ENCODE assay signal across 22 cellular contexts in the genomic region with DNA sequence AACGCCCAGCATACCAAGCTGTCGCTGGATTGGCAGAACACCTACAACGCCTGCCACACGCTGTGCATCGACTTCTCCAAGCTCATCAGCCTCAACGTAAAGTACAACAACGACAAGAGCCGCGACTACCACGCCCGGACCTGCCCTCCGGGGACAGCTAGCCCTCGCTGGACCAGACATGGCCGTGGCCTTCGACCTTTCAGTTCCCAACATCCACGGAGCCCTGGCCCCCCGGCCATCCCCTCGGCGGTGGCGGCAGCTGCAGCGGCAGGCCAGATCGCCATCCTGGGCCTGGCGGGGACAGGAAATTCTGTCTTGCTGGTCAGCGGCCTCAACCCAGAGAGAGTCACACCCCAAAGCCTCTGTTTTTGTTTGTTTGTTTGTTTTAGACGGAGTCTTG.
"Had no signal": no experiment of that assay in that cellular context is flagged by ENCODE, and none has a peak within 500 bp of the region (broad histone marks: within the 10 kb centered on the region; RNA-seq: fewer than 3 reads in every experiment).

No MANE protein-coding gene starts in this region.

- H3K36me3 ChIP-seq: lower lobe of right lung, ovary, spleen, transverse colon, vagina had no signal

- DNase-seq: effector CD4-positive, alpha-beta T cell; hypothalamus; immature natural killer cell; islet precursor cell; kidney glomerular epithelial cell; left ventricle myocardium superior; lower lobe of right lung; naive thymus-derived CD8-positive, alpha-beta T cell; nephron progenitor cell; occipital lobe; ovary; psoas muscle; spleen; stimulated activated CD4-positive, alpha-beta T cell treated with anti-CD3 and anti-CD28 coated beads, Interleukin-4, amount 100 ng/mL, for 4 hours; stimulated activated naive CD8-positive, alpha-beta T cell treated with anti-CD3 and anti-CD28 coated beads, Interleukin-15, Interleukin-2, amounts not matched to agents 100 U/mL and 50 U/mL, for 24 hours; transverse colon had no signal

- H3K27me3 ChIP-seq: ovary, spleen, transverse colon, vagina had no signal

- H3K4me3 ChIP-seq: coronary artery, lower lobe of right lung, ovary, psoas muscle, skin epidermis, spleen, transverse colon, vagina had no signal

- ATAC-seq: left ventricle myocardium superior; lower lobe of right lung; naive thymus-derived CD8-positive, alpha-beta T cell; psoas muscle; right cardiac atrium; stimulated activated memory B cell treated with anti-CD40 and anti-IgM and Interleukin-4, amounts not matched to agents 10 μg/mL and 1 μg/mL and 100 μg/mL, for 72 hours; stimulated activated naive CD8-positive, alpha-beta T cell treated with anti-CD3 and anti-CD28 coated beads, Interleukin-15, Interleukin-2, amounts not matched to agents 100 U/mL and 50 U/mL, for 24 hours had no signal

- H3K4me1 ChIP-seq: psoas muscle had no signal

- FAIRE-seq: frontal cortex had no signal

- H3K27ac ChIP-seq: coronary artery, lower lobe of right lung, ovary, psoas muscle, skin epidermis, spleen, transverse colon, vagina had no signal

- H3K9me3 ChIP-seq: lower lobe of right lung, ovary, psoas muscle, transverse colon, vagina had no signal
